Comparison of ENCODE assay signal across 8 cellular contexts in the genomic region with DNA sequence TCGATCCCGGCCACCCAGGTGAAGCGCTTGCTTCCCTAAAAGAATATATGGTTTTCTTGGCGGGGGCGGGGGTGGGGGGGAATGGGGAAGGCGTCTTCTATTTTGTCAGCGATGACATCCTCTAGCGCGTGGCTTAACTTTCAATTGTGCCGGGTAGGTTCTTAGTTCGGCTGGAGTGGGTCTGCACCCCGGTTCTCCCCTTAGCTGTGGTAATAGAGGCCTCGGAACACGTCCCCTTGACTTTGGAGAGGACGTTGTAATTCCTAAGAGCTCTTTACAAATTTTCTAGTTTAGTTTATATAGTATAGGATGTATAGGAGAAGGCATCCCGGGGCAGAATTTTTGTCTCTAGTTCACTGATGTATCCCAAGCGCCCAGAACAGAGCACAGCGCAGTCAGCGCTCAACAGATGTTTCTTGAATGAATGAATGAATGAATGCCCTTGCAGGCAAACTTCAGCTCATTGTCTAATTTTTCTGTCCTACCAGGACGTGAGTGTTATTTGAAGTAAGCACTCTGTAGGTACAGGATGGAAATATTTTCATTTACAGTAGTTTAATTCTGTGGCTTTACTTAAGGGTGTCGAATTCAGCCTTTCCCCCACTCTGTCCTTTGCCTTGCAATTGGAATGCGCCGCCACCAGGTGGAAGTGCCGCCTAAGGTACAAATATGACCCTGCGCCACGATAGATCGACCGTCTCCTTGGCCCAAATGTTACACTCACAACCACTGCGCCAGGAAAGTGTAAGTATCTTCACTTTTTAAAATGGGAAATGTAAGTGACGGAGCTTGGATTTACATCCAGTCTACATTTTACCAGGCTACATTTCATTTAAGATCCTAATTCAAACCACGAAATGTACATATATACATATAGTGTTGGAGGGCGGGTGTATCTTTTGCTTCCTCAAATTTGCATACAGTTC. TPM values are rescaled to one million over a fixed set of nuclear protein-coding genes. Genes with fewer than 3 reads are reported as not detected.
DNase-seq lines count a peak whose midpoint lies in the region; ATAC-seq, FAIRE-seq and TF ChIP-seq lines count a peak whose summit lies in the region.

No MANE protein-coding gene starts in this region.

- peak overlapping the region; percentile 100 for H3K4me3 Mint-ChIP-seq in T-helper 2 cell treated with Interferon-gamma antibody and Interleukin-4, amounts not matched to agents 5 μg/mL and 100 μg/mL, for 36 hours

- H3K4me1 ChIP-seq in ascending aorta (peaks cover 0 to 14% of the 10 kb centered on the region in 2 donors), vagina (peaks cover 29% of the 10 kb centered on the region)

- H3K4me1 Mint-ChIP-seq in T-helper 2 cell treated with Interferon-gamma antibody and Interleukin-4, amounts not matched to agents 5 μg/mL and 100 μg/mL, for 36 hours (ENCODE audit: low read depth) = peaks cover 23% of the 10 kb centered on the region

- peak; percentile 95 for FAIRE-seq in GM12891 (lab: Jason Lieb, UNC)

- peaks cover 3% of the 10 kb centered on the region for H3K27me3 Mint-ChIP-seq in T-helper 2 cell treated with Interferon-gamma antibody and Interleukin-4, amounts not matched to agents 5 μg/mL and 100 μg/mL, for 36 hours (ENCODE audit: low read depth)

- ATAC-seq in HG02840 (IDR thresholded peaks at IDR 0.05; ENCODE audit: low FRiP score, unreplicated experiment) = peak; percentile 80

- H3K27ac ChIP-seq in ascending aorta (peak overlapping the region; percentile 71 to 89), vagina (peak overlapping the region; percentile 87)

- peak overlapping the region; percentile 78 to 94 for H3K4me3 ChIP-seq in ascending aorta
- H3K4me3 ChIP-seq in vagina = peak overlapping the region; percentile 57 to 95

- intact Hi-C loops in ascending aorta (cut with DNase I) = loop anchor here (1.0 to 10.0 kb wide), 3 partner anchors 46 to 127 kb away; partner anchors contain the start of genes ATP5PF and GABPA
- intact Hi-C loops in vagina (cut with DNase I) = loop anchor here (2.0 kb wide), 1 partner anchor 101 kb away; no protein-coding TSS in a partner anchor

- TF ChIP-seq POLR2A in GM12891 (IDR thresholded peaks at IDR 0.05; ENCODE audit: low read depth, low read length) = no peak
- TF ChIP-seq POLR2A in vagina (IDR thresholded peaks at IDR 0.05) = no peak

- no peaks in the 10 kb centered on the region for H3K9me3 ChIP-seq in ascending aorta
- no peaks in the 10 kb centered on the region for H3K9me3 ChIP-seq in vagina

- DNase-seq in GM12891 (ENCODE audit: insufficient read length, low spot score) (peak; percentile 39), NCI-H1417 (lab: John Stamatoyannopoulos, UW) (peak; percentile 77 to 89 (median 79)), ascending aorta (ENCODE audit: low spot score in 2 of 2) (peak; percentile 29 to 90), hepatic stellate cell (ENCODE audit: low spot score) (peak; percentile 62), putamen (ENCODE audit: low spot score) (peak; percentile 84), vagina (ENCODE audit: extremely low spot score in 2 of 2) (no peak)
- DNase-seq in T-helper 2 cell treated with Interferon-gamma antibody and Interleukin-4, amounts not matched to agents 5 μg/mL and 100 μg/mL, for 36 hours (ENCODE audit: low spot score) = peak; percentile 70

- H3K9me3 Mint-ChIP-seq in T-helper 2 cell treated with Interferon-gamma antibody and Interleukin-4, amounts not matched to agents 5 μg/mL and 100 μg/mL, for 36 hours = no peaks in the 10 kb centered on the region

- peaks cover 16% of the 10 kb centered on the region for H3K36me3 Mint-ChIP-seq in T-helper 2 cell treated with Interferon-gamma antibody and Interleukin-4, amounts not matched to agents 5 μg/mL and 100 μg/mL, for 36 hours (ENCODE audit: low read depth)

- TF ChIP-seq CTCF in ascending aorta (IDR thresholded peaks at IDR 0.05) = peak; percentile 76 to 97 (median 94)
- peak; percentile 86 to 90 (median 89) for TF ChIP-seq CTCF in vagina (IDR thresholded peaks at IDR 0.05)

- H3K36me3 ChIP-seq in ascending aorta (peaks cover 0 to 11% of the 10 kb centered on the region in 2 donors), vagina (peaks cover 0 to 7% of the 10 kb centered on the region in 2 donors)

- H3K27ac Mint-ChIP-seq in T-helper 2 cell treated with Interferon-gamma antibody and Interleukin-4, amounts not matched to agents 5 μg/mL and 100 μg/mL, for 36 hours = peak overlapping the region; percentile 98

- H3K27me3 ChIP-seq in ascending aorta = no peaks in the 10 kb centered on the region
- no peaks in the 10 kb centered on the region for H3K27me3 ChIP-seq in vagina

TF ChIP-seq in GM12891, 5 proteins besides CTCF, POLR2A, EP300 and RAD21:
- TF ChIP-seq PAX5 (IDR thresholded peaks at IDR 0.05; ENCODE audit: insufficient read depth, low read length, severe bottlenecking) (no peak), TAF1 (IDR thresholded peaks at IDR 0.05; ENCODE audit: low read depth, low read length) (no peak), POU2F2 (IDR thresholded peaks at IDR 0.05; ENCODE audit: low read depth, low read length) (0 out of 2 replicates have a peak, but pooled peaks have one; percentile 16)

RNA-seq across cellular contexts. Expression of gene MRPL39, which starts 0.8 kb away (rescaled TPM):
- 56.0 TPM for polyA plus RNA-seq in GM12891 (2012; ENCODE audit: low read depth, missing spikeins)
- total RNA-seq in ascending aorta (26.1 TPM), vagina (8.8 TPM)

RNA-seq across cellular contexts. Expression of gene JAM2, which starts 31.0 kb away (rescaled TPM):
- polyA plus RNA-seq in GM12891 (2012; ENCODE audit: low read depth, missing spikeins) = 3.9 TPM
- total RNA-seq in ascending aorta (54.1 TPM), vagina (9.1 TPM)

Comparison
In these comparisons a context has a peak if more than half of its experiments do, and no peak if none do; other contexts are left out.
1. DNase-seq: peak in GM12891 (single experiment), NCI-H1417 (3 of 3), T-helper 2 cell treated with Interferon-gamma antibody and Interleukin-4, amounts not matched to agents 5 μg/mL and 100 μg/mL, for 36 hours (single experiment), ascending aorta (2 of 2), hepatic stellate cell (single experiment) and putamen (single experiment); none in vagina (0 of 2).